23 cellular contexts compared by ENCODE assay signal in genomic region chr9:80707120-80707519, GRCh38.
DNase-seq lines count a peak whose midpoint lies in the region; ATAC-seq, FAIRE-seq and TF ChIP-seq lines count a peak whose summit lies in the region.
"Had no signal": no experiment of that assay in that cellular context is flagged by ENCODE, and none has a peak within 500 bp of the region (broad histone marks: within the 10 kb centered on the region; RNA-seq: fewer than 3 reads in every experiment).

No MANE protein-coding gene starts in this region.

- H3K9ac ChIP-seq in astrocyte (ENCODE audit: low read length): no peak overlapping the region

- no peaks in the 10 kb centered on the region for H4K20me1 ChIP-seq in astrocyte (ENCODE audit: insufficient read depth, low read length)

- peaks cover 4% of the 10 kb centered on the region for H3K9me3 Mint-ChIP-seq in astrocyte (ENCODE audit: unreplicated experiment)

- H3K27me3 Mint-ChIP-seq in astrocyte (ENCODE audit: low read depth, unreplicated experiment): no peaks in the 10 kb centered on the region
- H3K27me3 Mint-ChIP-seq: activated naive CD8-positive, alpha-beta T cell; activated T-helper 17 cell treated with anti-CD3 and anti-CD28 coated beads, Interleukin-2, amount 50 U/mL, for 72 hours; CD8-positive, alpha-beta memory T cell; dendritic cell treated with granulocyte-macrophage colony-stimulating factor and Interleukin-4, amounts not matched to agents 40 ng/mL and 50 ng/mL, for 4 days; stimulated activated naive CD8-positive, alpha-beta T cell treated with anti-CD3 and anti-CD28 coated beads, Interleukin-15, Interleukin-2, amounts not matched to agents 100 ng/mL and 50 ng/mL, for 24 hours had no signal

- H3K4me2 ChIP-seq in astrocyte (ENCODE audit: low read length): no peak overlapping the region

- H3K4me1 Mint-ChIP-seq in astrocyte (ENCODE audit: low read depth, unreplicated experiment): peaks cover 4% of the 10 kb centered on the region
- H3K4me1 Mint-ChIP-seq: activated T-helper 17 cell treated with anti-CD3 and anti-CD28 coated beads, Interleukin-2, amount 50 U/mL, for 72 hours; CD8-positive, alpha-beta memory T cell had no signal

- no peaks in the 10 kb centered on the region for H3K79me2 ChIP-seq in astrocyte (ENCODE audit: insufficient read depth, low read length)

- DNase-seq in HT1080 (ENCODE audit: low read depth) (peak; percentile 72), astrocyte (ENCODE audit: low read depth) (peak; percentile 50), fibroblast of mammary gland (ENCODE audit: low read depth) (peak; percentile 76), renal cortical epithelial cell (ENCODE audit: low read depth) (peak; percentile 76), GF-D8 (lab: John Stamatoyannopoulos, UW) (no peak), NCI-H1048 (lab: John Stamatoyannopoulos, UW) (no peak), adrenal gland (no peak)
- DNase-seq: activated CD4-positive, alpha-beta T cell treated with anti-CD3 and anti-CD28 coated beads for 48 hours; CD8-positive, alpha-beta memory T cell; DMS79 treated with DMSO at 0.1 percent for 48 hours; MG63; NCI-H146; NCI-H2171; NCI-H526 treated with DMSO at 0.1 percent for 48 hours; psoas muscle; stimulated activated CD4-positive, alpha-beta T cell treated with anti-CD3 and anti-CD28 coated beads, Interleukin-4, amount 100 ng/mL, for 1 hour; upper lobe of right lung had no signal

- H3K27me3 ChIP-seq in astrocyte (ENCODE audit: insufficient read depth, low read length) (no peaks in the 10 kb centered on the region), adrenal gland (no peaks in the 10 kb centered on the region)
- H3K27me3 ChIP-seq: MG63, upper lobe of right lung had no signal

- H3K36me3 ChIP-seq in astrocyte (ENCODE audit: insufficient read depth, low read length) (no peaks in the 10 kb centered on the region), adrenal gland (replicated peaks in 1 of 2) (no peaks in the 10 kb centered on the region)
- H3K36me3 ChIP-seq: HAP-1, MG63, upper lobe of right lung had no signal

- ATAC-seq in GM21423 (IDR thresholded peaks at IDR 0.05; ENCODE audit: unreplicated experiment): no peak
- ATAC-seq: activated T-helper 17 cell treated with anti-CD3 and anti-CD28 coated beads, Interleukin-2, amount 50 U/mL, for 72 hours; psoas muscle; upper lobe of right lung had no signal

- H3K9me3 ChIP-seq in astrocyte (ENCODE audit: insufficient read depth, low read depth, low read length) (no peaks in the 10 kb centered on the region), adrenal gland (replicated peaks in 1 of 3) (no peaks in the 10 kb centered on the region)
- H3K9me3 ChIP-seq: HAP-1, psoas muscle, upper lobe of right lung had no signal

- no peak for TF ChIP-seq CTCF in astrocyte (IDR thresholded peaks at IDR 0.05; ENCODE audit: insufficient read depth, low read depth, low read length)
- TF ChIP-seq CTCF in fibroblast of mammary gland (conservative IDR thresholded peaks at IDR 0.05; ENCODE audit: control insufficient read depth, insufficient read depth, low read depth, low read length): no peak
- TF ChIP-seq CTCF in adrenal gland (IDR thresholded peaks at IDR 0.05): no peak

- FAIRE-seq in astrocyte (lab: Jason Lieb, UNC): no peak

- H3K27ac ChIP-seq in astrocyte (ENCODE audit: low read depth, low read length) (no peak overlapping the region), adrenal gland (no peak overlapping the region)
- H3K27ac ChIP-seq: psoas muscle, upper lobe of right lung had no signal

- no peak overlapping the region for H3K27ac Mint-ChIP-seq in astrocyte (ENCODE audit: unreplicated experiment)
- H3K27ac Mint-ChIP-seq: activated naive CD8-positive, alpha-beta T cell; activated T-helper 17 cell treated with anti-CD3 and anti-CD28 coated beads, Interleukin-2, amount 50 U/mL, for 72 hours; CD8-positive, alpha-beta memory T cell; dendritic cell treated with granulocyte-macrophage colony-stimulating factor and Interleukin-4, amounts not matched to agents 40 ng/mL and 50 ng/mL, for 4 days; stimulated activated naive CD8-positive, alpha-beta T cell treated with anti-CD3 and anti-CD28 coated beads, Interleukin-15, Interleukin-2, amounts not matched to agents 100 ng/mL and 50 ng/mL, for 24 hours had no signal

- H3K4me1 ChIP-seq in astrocyte (ENCODE audit: insufficient read depth, low read length) (no peaks in the 10 kb centered on the region), adrenal gland (replicated peaks in 1 of 2) (no peaks in the 10 kb centered on the region)
- H3K4me1 ChIP-seq: HAP-1, psoas muscle, upper lobe of right lung had no signal

- no peak for TF ChIP-seq POLR2A in adrenal gland (IDR thresholded peaks at IDR 0.05)

- no peaks in the 10 kb centered on the region for H3K36me3 Mint-ChIP-seq in astrocyte (ENCODE audit: low read depth, unreplicated experiment)
- H3K36me3 Mint-ChIP-seq: activated naive CD8-positive, alpha-beta T cell; CD8-positive, alpha-beta memory T cell had no signal

- intact Hi-C loops in adrenal gland (cut with DNase I): no loop called here

- H3K4me3 ChIP-seq in astrocyte (ENCODE audit: insufficient read depth, low read depth, low read length): no peak overlapping the region
- H3K4me3 ChIP-seq in fibroblast of mammary gland (ENCODE audit: control insufficient read depth, low read depth, low read length): no peak overlapping the region
- no peak overlapping the region for H3K4me3 ChIP-seq in adrenal gland
- H3K4me3 ChIP-seq: HAP-1, MG63, psoas muscle, upper lobe of right lung had no signal

- H3K4me3 Mint-ChIP-seq in astrocyte (ENCODE audit: unreplicated experiment): no peak overlapping the region
- H3K4me3 Mint-ChIP-seq: activated naive CD8-positive, alpha-beta T cell; activated T-helper 17 cell treated with anti-CD3 and anti-CD28 coated beads, Interleukin-2, amount 50 U/mL, for 72 hours; CD8-positive, alpha-beta memory T cell; dendritic cell treated with granulocyte-macrophage colony-stimulating factor and Interleukin-4, amounts not matched to agents 40 ng/mL and 50 ng/mL, for 4 days; stimulated activated naive CD8-positive, alpha-beta T cell treated with anti-CD3 and anti-CD28 coated beads, Interleukin-15, Interleukin-2, amounts not matched to agents 100 ng/mL and 50 ng/mL, for 24 hours had no signal

- no peak overlapping the region for H2AFZ ChIP-seq in astrocyte (ENCODE audit: low read depth, low read length)

Comparison
In these comparisons a context has a peak if more than half of its experiments do, and no peak if none do; other contexts are left out.
1. DNase-seq: peak in HT1080 (single experiment), astrocyte (single experiment), fibroblast of mammary gland (single experiment) and renal cortical epithelial cell (single experiment); none in GF-D8 (single experiment), NCI-H1048 (single experiment) and adrenal gland (0 of 7).